In the genomic region with DNA sequence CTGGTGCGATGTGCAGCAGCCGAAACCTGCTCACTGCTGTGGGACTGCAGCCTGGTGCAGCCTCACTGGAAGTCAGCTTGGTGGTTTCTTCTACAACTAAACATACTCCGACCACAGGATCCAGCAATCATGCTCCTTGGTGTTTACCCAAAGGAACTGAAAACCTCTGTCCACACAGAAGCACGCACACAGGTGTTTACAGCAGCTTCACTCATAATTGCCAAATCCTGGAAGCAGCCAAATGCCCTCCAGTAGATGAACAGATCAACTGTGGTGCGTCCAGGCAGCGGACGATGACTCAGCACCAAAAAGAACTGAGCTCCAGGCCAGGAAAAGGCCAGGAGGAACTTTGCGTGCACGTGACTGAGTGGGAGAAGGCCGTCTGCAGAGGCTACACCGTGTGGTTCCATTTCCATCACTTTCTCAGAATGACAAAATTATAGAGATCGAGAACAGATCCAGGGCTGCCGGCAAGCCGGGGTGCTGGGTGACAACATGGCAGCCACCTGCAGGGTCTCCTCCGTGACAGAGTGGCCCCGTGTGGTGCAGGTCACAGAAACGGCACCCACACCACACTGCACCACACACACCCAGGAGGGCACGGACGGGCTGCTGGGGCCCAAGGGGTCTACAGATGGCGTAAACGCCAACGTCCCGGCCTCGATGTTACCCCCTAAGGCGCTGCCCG, we compare ENCODE assay signal across 1 cellular context.
TF ChIP-seq lines count a peak whose summit lies in the region.

No MANE protein-coding gene starts in this region.

TF ChIP-seq in HepG2, 621 proteins besides CTCF, POLR2A, EP300 and RAD21 (continues in another document):
- no peak for TF ChIP-seq KAT7 (CRISPR knock-in tag; IDR thresholded peaks at IDR 0.05; ENCODE audit: borderline replicate concordance)
- no peak for TF ChIP-seq U2AF1 (optimal IDR thresholded peaks at IDR 0.05; ENCODE audit: low read depth, low read length)
- TF ChIP-seq KDM2A (CRISPR knock-in tag; IDR thresholded peaks at IDR 0.05; ENCODE audit: borderline replicate concordance, low read depth): peak; percentile 24; the same call in 1 of the 2 replicates
- TF ChIP-seq ZNF274 (CRISPR knock-in tag; IDR thresholded peaks at IDR 0.05): no peak
- TF ChIP-seq ZKSCAN8 (CRISPR knock-in tag; IDR thresholded peaks at IDR 0.05; ENCODE audit: borderline replicate concordance): no peak
- no peak for TF ChIP-seq SRSF1 (optimal IDR thresholded peaks at IDR 0.05; ENCODE audit: low read depth, low read length)
- no peak for TF ChIP-seq ZNF749 (CRISPR knock-in tag; IDR thresholded peaks at IDR 0.05; ENCODE audit: borderline replicate concordance)
- peak; percentile 50; the same call in 1 of the 2 replicates for TF ChIP-seq FOXA3 (CRISPR knock-in tag; IDR thresholded peaks at IDR 0.05)
- no peak for TF ChIP-seq EED (CRISPR knock-in tag; IDR thresholded peaks at IDR 0.05)
- no peak for TF ChIP-seq ZNF713 (CRISPR knock-in tag; IDR thresholded peaks at IDR 0.05)
- no peak for TF ChIP-seq ZBTB7A (CRISPR knock-in tag; IDR thresholded peaks at IDR 0.05)
- no peak for TF ChIP-seq ATF2 (CRISPR knock-in tag; IDR thresholded peaks at IDR 0.05)
- no peak for TF ChIP-seq NR3C1 (CRISPR knock-in tag; IDR thresholded peaks at IDR 0.05)
- no peak for TF ChIP-seq HOXD1 (CRISPR knock-in tag; IDR thresholded peaks at IDR 0.05)
- TF ChIP-seq ZNF329 (CRISPR knock-in tag; IDR thresholded peaks at IDR 0.05; ENCODE audit: low read depth): no peak
- TF ChIP-seq, protein P1, sequence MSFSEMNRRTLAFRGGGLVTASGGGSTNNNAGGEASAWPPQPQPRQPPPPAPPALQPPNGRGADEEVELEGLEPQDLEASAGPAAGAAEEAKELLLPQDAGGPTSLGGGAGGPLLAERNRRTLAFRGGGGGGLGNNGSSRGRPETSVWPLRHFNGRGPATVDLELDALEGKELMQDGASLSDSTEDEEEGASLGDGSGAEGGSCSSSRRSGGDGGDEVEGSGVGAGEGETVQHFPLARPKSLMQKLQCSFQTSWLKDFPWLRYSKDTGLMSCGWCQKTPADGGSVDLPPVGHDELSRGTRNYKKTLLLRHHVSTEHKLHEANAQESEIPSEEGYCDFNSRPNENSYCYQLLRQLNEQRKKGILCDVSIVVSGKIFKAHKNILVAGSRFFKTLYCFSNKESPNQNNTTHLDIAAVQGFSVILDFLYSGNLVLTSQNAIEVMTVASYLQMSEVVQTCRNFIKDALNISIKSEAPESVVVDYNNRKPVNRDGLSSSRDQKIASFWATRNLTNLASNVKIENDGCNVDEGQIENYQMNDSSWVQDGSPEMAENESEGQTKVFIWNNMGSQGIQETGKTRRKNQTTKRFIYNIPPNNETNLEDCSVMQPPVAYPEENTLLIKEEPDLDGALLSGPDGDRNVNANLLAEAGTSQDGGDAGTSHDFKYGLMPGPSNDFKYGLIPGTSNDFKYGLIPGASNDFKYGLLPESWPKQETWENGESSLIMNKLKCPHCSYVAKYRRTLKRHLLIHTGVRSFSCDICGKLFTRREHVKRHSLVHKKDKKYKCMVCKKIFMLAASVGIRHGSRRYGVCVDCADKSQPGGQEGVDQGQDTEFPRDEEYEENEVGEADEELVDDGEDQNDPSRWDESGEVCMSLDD (CRISPR knock-in tag; IDR thresholded peaks at IDR 0.05; ENCODE audit: borderline replicate concordance): no peak
- TF ChIP-seq PAF1 (CRISPR knock-in tag; IDR thresholded peaks at IDR 0.05): no peak
- no peak for TF ChIP-seq ISL2 (CRISPR knock-in tag; IDR thresholded peaks at IDR 0.05)
- TF ChIP-seq TEAD2 (CRISPR knock-in tag; IDR thresholded peaks at IDR 0.05): no peak
- TF ChIP-seq ARNT2 (CRISPR knock-in tag; IDR thresholded peaks at IDR 0.05; ENCODE audit: low read depth): no peak
- TF ChIP-seq ZNF678 (CRISPR knock-in tag; IDR thresholded peaks at IDR 0.05): no peak
- no peak for TF ChIP-seq SRSF4 (IDR thresholded peaks at IDR 0.05; ENCODE audit: low read depth, low read length, poor library complexity, severe bottlenecking)
- no peak for TF ChIP-seq CEBPB (IDR thresholded peaks at IDR 0.05; ENCODE audit: borderline replicate concordance, low read depth, low read length)
- TF ChIP-seq ZNF589 (CRISPR knock-in tag; conservative IDR thresholded peaks at IDR 0.05): no peak
- no peak for TF ChIP-seq ZNF75D (CRISPR knock-in tag; IDR thresholded peaks at IDR 0.05; ENCODE audit: borderline replicate concordance)
- TF ChIP-seq, protein P2, sequence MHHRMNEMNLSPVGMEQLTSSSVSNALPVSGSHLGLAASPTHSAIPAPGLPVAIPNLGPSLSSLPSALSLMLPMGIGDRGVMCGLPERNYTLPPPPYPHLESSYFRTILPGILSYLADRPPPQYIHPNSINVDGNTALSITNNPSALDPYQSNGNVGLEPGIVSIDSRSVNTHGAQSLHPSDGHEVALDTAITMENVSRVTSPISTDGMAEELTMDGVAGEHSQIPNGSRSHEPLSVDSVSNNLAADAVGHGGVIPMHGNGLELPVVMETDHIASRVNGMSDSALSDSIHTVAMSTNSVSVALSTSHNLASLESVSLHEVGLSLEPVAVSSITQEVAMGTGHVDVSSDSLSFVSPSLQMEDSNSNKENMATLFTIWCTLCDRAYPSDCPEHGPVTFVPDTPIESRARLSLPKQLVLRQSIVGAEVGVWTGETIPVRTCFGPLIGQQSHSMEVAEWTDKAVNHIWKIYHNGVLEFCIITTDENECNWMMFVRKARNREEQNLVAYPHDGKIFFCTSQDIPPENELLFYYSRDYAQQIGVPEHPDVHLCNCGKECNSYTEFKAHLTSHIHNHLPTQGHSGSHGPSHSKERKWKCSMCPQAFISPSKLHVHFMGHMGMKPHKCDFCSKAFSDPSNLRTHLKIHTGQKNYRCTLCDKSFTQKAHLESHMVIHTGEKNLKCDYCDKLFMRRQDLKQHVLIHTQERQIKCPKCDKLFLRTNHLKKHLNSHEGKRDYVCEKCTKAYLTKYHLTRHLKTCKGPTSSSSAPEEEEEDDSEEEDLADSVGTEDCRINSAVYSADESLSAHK (CRISPR knock-in tag; IDR thresholded peaks at IDR 0.05; ENCODE audit: borderline replicate concordance): no peak
- no peak for TF ChIP-seq SALL1 (CRISPR knock-in tag; IDR thresholded peaks at IDR 0.05)
- no peak for TF ChIP-seq ZNF883 (CRISPR knock-in tag; IDR thresholded peaks at IDR 0.05; ENCODE audit: not compliant biosample characterization)
- TF ChIP-seq PPARG (CRISPR knock-in tag; conservative IDR thresholded peaks at IDR 0.05): no peak
- no peak for TF ChIP-seq PHF21A (CRISPR knock-in tag; IDR thresholded peaks at IDR 0.05)
- TF ChIP-seq HNF1A (IDR thresholded peaks at IDR 0.05; ENCODE audit: low read depth): no peak
- TF ChIP-seq HNF1A (CRISPR knock-in tag; IDR thresholded peaks at IDR 0.05; ENCODE audit: borderline replicate concordance): no peak
- TF ChIP-seq HNF4A (CRISPR knock-in tag; IDR thresholded peaks at IDR 0.05): peak; percentile 10; the same call in 1 of the 2 replicates
- no peak for TF ChIP-seq LRRFIP1 (CRISPR knock-in tag; conservative IDR thresholded peaks at IDR 0.05)
- no peak for TF ChIP-seq ZNF619 (CRISPR knock-in tag; IDR thresholded peaks at IDR 0.05)
- no peak for TF ChIP-seq ZNF761 (CRISPR knock-in tag; conservative IDR thresholded peaks at IDR 0.05)
- TF ChIP-seq CREBL2 (CRISPR knock-in tag; IDR thresholded peaks at IDR 0.05; ENCODE audit: borderline replicate concordance): no peak
- TF ChIP-seq, protein P3, sequence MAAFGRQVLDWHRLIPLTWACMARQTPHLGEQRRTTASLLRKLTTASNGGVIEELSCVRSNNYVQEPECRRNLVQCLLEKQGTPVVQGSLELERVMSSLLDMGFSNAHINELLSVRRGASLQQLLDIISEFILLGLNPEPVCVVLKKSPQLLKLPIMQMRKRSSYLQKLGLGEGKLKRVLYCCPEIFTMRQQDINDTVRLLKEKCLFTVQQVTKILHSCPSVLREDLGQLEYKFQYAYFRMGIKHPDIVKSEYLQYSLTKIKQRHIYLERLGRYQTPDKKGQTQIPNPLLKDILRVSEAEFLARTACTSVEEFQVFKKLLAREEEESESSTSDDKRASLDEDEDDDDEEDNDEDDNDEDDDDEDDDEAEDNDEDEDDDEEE (CRISPR knock-in tag; IDR thresholded peaks at IDR 0.05): no peak
- peak; percentile 95 for TF ChIP-seq NFE2L2 (IDR thresholded peaks at IDR 0.05; ENCODE audit: low read length)
- TF ChIP-seq WIZ (CRISPR knock-in tag; IDR thresholded peaks at IDR 0.05): no peak
- TF ChIP-seq SOX6 (IDR thresholded peaks at IDR 0.05): no peak
- TF ChIP-seq SOX6 (CRISPR knock-in tag; IDR thresholded peaks at IDR 0.05): 0 out of 2 replicates have a peak, but pooled peaks have one; percentile 13
- 0 out of 2 replicates have a peak, but pooled peaks have one; percentile 26 for TF ChIP-seq GATAD2A (CRISPR knock-in tag; IDR thresholded peaks at IDR 0.05)
- no peak for TF ChIP-seq ZUFSP (CRISPR knock-in tag; IDR thresholded peaks at IDR 0.05; ENCODE audit: borderline replicate concordance)
- TF ChIP-seq ZNF292 (CRISPR knock-in tag; IDR thresholded peaks at IDR 0.05; ENCODE audit: borderline replicate concordance, low read depth): 0 out of 2 replicates have a peak, but pooled peaks have one; percentile 29
